8 cellular contexts compared by ENCODE assay signal in the genomic region with DNA sequence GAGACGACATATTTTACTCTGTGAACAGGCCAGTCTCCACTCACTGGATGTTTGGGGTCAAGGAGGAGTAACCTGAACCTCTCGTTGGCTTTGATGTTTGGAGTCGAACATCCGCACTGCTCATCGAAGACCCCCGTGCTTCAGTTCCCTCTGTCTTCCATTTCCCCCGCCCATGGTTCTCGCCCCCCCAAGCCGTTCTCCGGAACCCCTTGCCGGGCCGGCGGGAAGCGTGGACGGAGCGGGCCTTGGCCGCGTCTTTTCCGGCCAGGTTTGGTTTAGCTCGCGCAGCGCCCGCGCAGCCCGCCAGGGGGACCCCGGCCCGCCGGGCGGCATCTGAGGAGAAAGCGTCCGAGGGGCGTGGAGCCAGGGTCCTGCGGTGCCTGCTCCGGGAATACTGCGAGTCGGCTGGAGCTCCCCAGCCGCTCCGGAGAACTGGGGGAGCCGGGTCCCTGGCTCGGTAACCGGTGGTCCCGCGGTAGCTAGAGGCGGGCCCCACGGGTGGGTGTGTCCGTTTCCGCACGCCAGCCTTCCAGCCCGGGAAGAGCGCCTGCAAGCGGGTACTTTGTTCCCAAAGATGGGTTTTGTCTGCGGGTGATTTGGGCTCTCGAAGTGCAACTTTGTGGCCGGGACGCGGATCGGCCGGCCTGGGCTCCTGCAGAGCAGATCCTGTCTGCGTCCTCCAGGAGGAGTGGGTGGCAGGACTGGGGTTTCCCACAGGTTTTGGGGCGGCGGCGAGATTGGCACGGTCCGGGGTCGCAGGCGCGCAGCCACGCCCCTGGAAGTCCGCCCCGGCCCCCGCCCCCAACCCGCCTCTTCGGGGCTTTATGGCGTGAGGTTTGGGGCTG. TPM values are rescaled to one million over a fixed set of nuclear protein-coding genes. Genes with fewer than 3 reads are reported as not detected.
DNase-seq lines count a peak whose midpoint lies in the region; ATAC-seq and TF ChIP-seq lines count a peak whose summit lies in the region.

No MANE protein-coding gene starts in this region.

- H3K36me3 Mint-ChIP-seq in activated CD8-positive, alpha-beta T cell treated with anti-CD3 and anti-CD28 coated beads for 36 hours (ENCODE audit: low read depth): no peaks in the 10 kb centered on the region
- no peaks in the 10 kb centered on the region for H3K36me3 Mint-ChIP-seq in endothelial cell (ENCODE audit: low read depth, unreplicated experiment)

- ATAC-seq in GM21381 (IDR thresholded peaks at IDR 0.05; ENCODE audit: unreplicated experiment): peak; percentile 73
- ATAC-seq in activated CD8-positive, alpha-beta T cell treated with anti-CD3 and anti-CD28 coated beads for 36 hours: no peak
- peak; percentile 70 for ATAC-seq in stimulated activated naive CD8-positive, alpha-beta T cell treated with anti-CD3 and anti-CD28 coated beads, Interleukin-15, amount 100 ng/mL, for 72 hours

- H3K27ac ChIP-seq in C4-2B (no peak overlapping the region), KOPT-K1 (ENCODE audit: low read depth, low read length, poor library complexity, severe bottlenecking) (peak overlapping the region; percentile 51)

- POLR2A ChIA-PET in activated CD8-positive, alpha-beta T cell treated with anti-CD3 and anti-CD28 coated beads for 36 hours (lab: Charles Lee): no interaction called here

- no peak overlapping the region for H3K27ac Mint-ChIP-seq in activated CD8-positive, alpha-beta T cell treated with anti-CD3 and anti-CD28 coated beads for 36 hours
- no peak overlapping the region for H3K27ac Mint-ChIP-seq in endothelial cell (ENCODE audit: unreplicated experiment)
- H3K27ac Mint-ChIP-seq in stimulated activated naive CD8-positive, alpha-beta T cell treated with anti-CD3 and anti-CD28 coated beads, Interleukin-15, amount 100 ng/mL, for 72 hours: peak overlapping the region in 1 of 2 donors; percentile 12

- peak overlapping the region; percentile 61 for H3K4me3 Mint-ChIP-seq in activated CD8-positive, alpha-beta T cell treated with anti-CD3 and anti-CD28 coated beads for 36 hours
- H3K4me3 Mint-ChIP-seq in endothelial cell (ENCODE audit: unreplicated experiment): peak overlapping the region; percentile 85
- peak overlapping the region; percentile 64 to 76 for H3K4me3 Mint-ChIP-seq in stimulated activated naive CD8-positive, alpha-beta T cell treated with anti-CD3 and anti-CD28 coated beads, Interleukin-15, amount 100 ng/mL, for 72 hours

- H3K36me3 ChIP-seq in KOPT-K1 (ENCODE audit: insufficient read depth, low read length): no peaks in the 10 kb centered on the region

- H3K9me3 Mint-ChIP-seq in activated CD8-positive, alpha-beta T cell treated with anti-CD3 and anti-CD28 coated beads for 36 hours: peaks cover 4% of the 10 kb centered on the region
- H3K9me3 Mint-ChIP-seq in endothelial cell (ENCODE audit: unreplicated experiment): no peaks in the 10 kb centered on the region
- H3K9me3 Mint-ChIP-seq in stimulated activated naive CD8-positive, alpha-beta T cell treated with anti-CD3 and anti-CD28 coated beads, Interleukin-15, amount 100 ng/mL, for 72 hours: peaks cover 3 to 15% of the 10 kb centered on the region in 2 donors

- peaks cover under 1% of the 10 kb centered on the region for H3K9me3 ChIP-seq in KOPT-K1 (ENCODE audit: insufficient read depth, low read length, poor library complexity, severe bottlenecking)

- CTCF ChIA-PET in activated CD8-positive, alpha-beta T cell treated with anti-CD3 and anti-CD28 coated beads for 36 hours (lab: Charles Lee): interaction anchor here (0.6 to 1.7 kb wide), 12 partner anchors 9 to 333 kb away, joined by 3 to 13 read pairs (median 4); no protein-coding TSS in a partner anchor

- H3K27me3 Mint-ChIP-seq in activated CD8-positive, alpha-beta T cell treated with anti-CD3 and anti-CD28 coated beads for 36 hours: peaks cover 15% of the 10 kb centered on the region
- H3K27me3 Mint-ChIP-seq in endothelial cell (ENCODE audit: unreplicated experiment): no peaks in the 10 kb centered on the region
- peaks cover 58% of the 10 kb centered on the region for H3K27me3 Mint-ChIP-seq in stimulated activated naive CD8-positive, alpha-beta T cell treated with anti-CD3 and anti-CD28 coated beads, Interleukin-15, amount 100 ng/mL, for 72 hours

- DNase-seq in activated CD8-positive, alpha-beta T cell treated with anti-CD3 and anti-CD28 coated beads for 36 hours: peak; percentile 45
- peak; percentile 91 for DNase-seq in endothelial cell (ENCODE audit: low spot score)
- DNase-seq in midbrain (lab: John Stamatoyannopoulos, UW): peak; percentile 28
- DNase-seq in stimulated activated naive CD8-positive, alpha-beta T cell treated with anti-CD3 and anti-CD28 coated beads, Interleukin-15, amount 100 ng/mL, for 72 hours: peak; percentile 41 to 50
- no peak for DNase-seq in GDM1 (lab: John Stamatoyannopoulos, UW)

- peaks cover 17% of the 10 kb centered on the region for H3K4me1 Mint-ChIP-seq in activated CD8-positive, alpha-beta T cell treated with anti-CD3 and anti-CD28 coated beads for 36 hours (ENCODE audit: low read depth)
- peaks cover 5% of the 10 kb centered on the region for H3K4me1 Mint-ChIP-seq in endothelial cell (ENCODE audit: unreplicated experiment)
- H3K4me1 Mint-ChIP-seq in stimulated activated naive CD8-positive, alpha-beta T cell treated with anti-CD3 and anti-CD28 coated beads, Interleukin-15, amount 100 ng/mL, for 72 hours: peaks cover 28% of the 10 kb centered on the region

- intact Hi-C loops in activated CD8-positive, alpha-beta T cell treated with anti-CD3 and anti-CD28 coated beads for 36 hours (cut with micrococcal nuclease): no loop called here

- TF ChIP-seq CTCF in C4-2B (conservative IDR thresholded peaks at IDR 0.05): peak; percentile 79
- peak; percentile 81 for TF ChIP-seq CTCF in activated CD8-positive, alpha-beta T cell treated with anti-CD3 and anti-CD28 coated beads for 36 hours (IDR thresholded peaks at IDR 0.05)
- peak; percentile 91 for TF ChIP-seq CTCF in endothelial cell (IDR thresholded peaks at IDR 0.05; ENCODE audit: unreplicated experiment)

RNA-seq across cellular contexts. Expression of a gene that starts 0.4 kb away (rescaled TPM):
- total RNA-seq in activated CD8-positive, alpha-beta T cell treated with anti-CD3 and anti-CD28 coated beads for 36 hours: under 1 TPM; 0.20 TPM
- 3.5 TPM for total RNA-seq in endothelial cell (ENCODE audit: unreplicated experiment)
